In genomic region chr2:28754321-28754720, GRCh38 we compare ENCODE assay signal across 8 cellular contexts. TPM values are rescaled to one million over a fixed set of nuclear protein-coding genes. Genes with fewer than 3 reads are reported as not detected.
DNase-seq lines count a peak whose midpoint lies in the region; ATAC-seq and TF ChIP-seq lines count a peak whose summit lies in the region.

No MANE protein-coding gene starts in this region.

- H3K36me3 ChIP-seq in SJSA1 (peaks cover 27% of the 10 kb centered on the region), gastrocnemius medialis (no peaks in the 10 kb centered on the region)

- H3K27ac ChIP-seq in SJSA1 (0 out of 2 replicates have a peak overlapping the region, but pooled peaks have one; percentile 21), gastrocnemius medialis (peak overlapping the region; percentile 96 to 99 (median 97))

- peaks cover 50% of the 10 kb centered on the region for H3K4me1 ChIP-seq in SJSA1 (replicated peaks)
- H3K4me1 ChIP-seq in gastrocnemius medialis, result peaks cover 59 to 66% of the 10 kb centered on the region in 2 donors

- no peak for TF ChIP-seq CTCF in gastrocnemius medialis (IDR thresholded peaks at IDR 0.05 in 4 of 5, conservative IDR thresholded peaks at IDR 0.05 in 1 of 5)

- TF ChIP-seq POLR2A in erythroblast (IDR thresholded peaks at IDR 0.05; ENCODE audit: low read length) (no peak), gastrocnemius medialis (IDR thresholded peaks at IDR 0.05) (no peak)

- intact Hi-C loops in gastrocnemius medialis (cut with DNase I; ENCODE audit: low total_unique reads), result loop anchor here (5.0 kb wide), 2 partner anchors 132 to 357 kb away; no protein-coding TSS in a partner anchor

- H3K4me3 ChIP-seq in SJSA1, result no peak overlapping the region
- H3K4me3 ChIP-seq in gastrocnemius medialis, result peak overlapping the region; percentile 7 to 90 (median 80)

- H3K27me3 ChIP-seq in SJSA1 (replicated peaks) (no peaks in the 10 kb centered on the region), gastrocnemius medialis (no peaks in the 10 kb centered on the region)

- ATAC-seq in gastrocnemius medialis, result no peak

- H3K9me3 ChIP-seq in SJSA1 (replicated peaks) (no peaks in the 10 kb centered on the region), gastrocnemius medialis (no peaks in the 10 kb centered on the region)

- in situ Hi-C loops in gastrocnemius medialis (cut with MboI; ENCODE audit: low sequenced_read_pairs in 4 of 4), result loop anchor here (5.0 to 10.0 kb wide), 3 partner anchors 160 to 170 kb away; no protein-coding TSS in a partner anchor

- DNase-seq in NCI-H2227 (lab: John Stamatoyannopoulos, UW; ENCODE audit: unreplicated experiment) (peak; percentile 14), NCI-H2227 treated with DMSO at 0.1 percent for 48 hours (lab: John Stamatoyannopoulos, UW) (no peak), SJSA1 (ENCODE audit: low read depth in 1 of 2, low spot score in 2 of 2) (peak in 1 of 2 experiments; percentile 26), erythroblast (lab: John Stamatoyannopoulos, UW) (peak; percentile 53 to 66), gastrocnemius medialis (no peak), cerebellar cortex (ENCODE audit: low spot score) (no peak), GM19240 (ENCODE audit: insufficient read length, low spot score) (no peak)
- no peak for DNase-seq in central memory CD4-positive, alpha-beta T cell

RNA-seq across cellular contexts. Expression of gene PPP1CB, which starts 2.7 kb away (rescaled TPM):
- total RNA-seq in SJSA1 (2014; rRNA removed; shearing (Covaris generic)), result 206 and 247 TPM in 2 replicates
- total RNA-seq in gastrocnemius medialis, result 100 to 1,000 TPM; 230 to 419 (median 317) TPM

RNA-seq across cellular contexts. Expression of gene SPDYA, which starts 56.3 kb away (rescaled TPM):
- total RNA-seq in SJSA1 (2014; rRNA removed; shearing (Covaris generic)), result 0.24 and 0.28 TPM in 2 replicates
- under 1 TPM in 1 of 4 donors, not detected in 3; 0.31 TPM for total RNA-seq in gastrocnemius medialis

Comparison
In these comparisons a context has a peak if more than half of its experiments do, and no peak if none do; other contexts are left out.
1. DNase-seq: peak in NCI-H2227 (single experiment) and erythroblast (2 of 2); none in NCI-H2227 treated with DMSO at 0.1 percent for 48 hours (single experiment), gastrocnemius medialis (0 of 2), central memory CD4-positive, alpha-beta T cell (single experiment), cerebellar cortex (single experiment) and GM19240 (single experiment).